Comparison of ENCODE assay signal across 9 cellular contexts in the genomic region with DNA sequence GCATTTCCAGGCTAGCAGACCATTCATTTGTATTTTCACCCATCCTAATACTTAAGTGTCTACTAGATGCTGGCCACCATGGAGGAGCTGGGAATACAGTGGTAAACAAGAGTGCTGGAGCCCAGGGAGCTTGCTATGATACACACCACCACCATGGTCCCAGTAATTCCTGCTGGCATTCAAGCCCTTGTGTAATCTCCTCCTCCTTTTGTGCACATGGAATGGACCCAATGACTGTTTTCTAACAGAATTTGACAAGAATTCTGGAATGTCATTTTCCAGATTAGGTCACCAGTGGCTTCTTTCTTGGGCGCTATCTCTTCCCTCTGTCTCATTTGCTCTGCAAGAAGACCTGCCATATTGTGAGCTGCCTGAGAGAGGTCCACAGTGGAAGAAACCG.
"Had no signal": no experiment of that assay in that cellular context is flagged by ENCODE, and none has a peak within 500 bp of the region (broad histone marks: within the 10 kb centered on the region; RNA-seq: fewer than 3 reads in every experiment).

No MANE protein-coding gene starts in this region.

- H3K27ac ChIP-seq: GM23248 had no signal

- H3K4me3 Mint-ChIP-seq: GM23338, H9, HFFc6 had no signal

- ATAC-seq: GM23338, HCT116 had no signal

- H3K4me2 ChIP-seq: GM23338 had no signal

- H2AFZ ChIP-seq: GM23248 had no signal

- H3K4me3 ChIP-seq: GM23248, GM23338, HAP-1 had no signal

- H3K4me1 ChIP-seq: HAP-1 had no signal

- DNase-seq: GM23248, GOT3, H7, H9, HCEC 1CT, HFFc6 had no signal

- H3K9me3 Mint-ChIP-seq: GM23338 had no signal

- H3K36me3 ChIP-seq: HAP-1 had no signal

- H3K9ac ChIP-seq: GM23248 had no signal

- H3K27ac Mint-ChIP-seq: GM23338, HFFc6 had no signal
